ENCODE assay signal across 2 cellular contexts in genomic region chr12:52929538-52929937, GRCh38.
A peak's percentile ranks its signal among the peaks of the same experiment; 100 is the strongest.
TF ChIP-seq lines count a peak whose summit lies in the region.

No MANE protein-coding gene starts in this region.

TF ChIP-seq in A549, 52 proteins besides CTCF, POLR2A, EP300 and RAD21:
- TF ChIP-seq SREBF2 (IDR thresholded peaks at IDR 0.05) (no peak), FOXS1 (CRISPR knock-in tag; IDR thresholded peaks at IDR 0.05) (no peak), ESRRA (IDR thresholded peaks at IDR 0.05; ENCODE audit: borderline replicate concordance, low read length) (no peak), HOXB13 (CRISPR knock-in tag; IDR thresholded peaks at IDR 0.05; ENCODE audit: low read depth) (no peak), EHF (CRISPR knock-in tag; IDR thresholded peaks at IDR 0.05) (no peak), TFCP2L1 (CRISPR knock-in tag; IDR thresholded peaks at IDR 0.05) (no peak), CHD4 (IDR thresholded peaks at IDR 0.05; ENCODE audit: borderline replicate concordance) (no peak), FOSB (CRISPR knock-in tag; IDR thresholded peaks at IDR 0.05) (no peak), ELK1 (IDR thresholded peaks at IDR 0.05; ENCODE audit: low read depth, low read length) (no peak)
- TF ChIP-seq, protein P1, sequence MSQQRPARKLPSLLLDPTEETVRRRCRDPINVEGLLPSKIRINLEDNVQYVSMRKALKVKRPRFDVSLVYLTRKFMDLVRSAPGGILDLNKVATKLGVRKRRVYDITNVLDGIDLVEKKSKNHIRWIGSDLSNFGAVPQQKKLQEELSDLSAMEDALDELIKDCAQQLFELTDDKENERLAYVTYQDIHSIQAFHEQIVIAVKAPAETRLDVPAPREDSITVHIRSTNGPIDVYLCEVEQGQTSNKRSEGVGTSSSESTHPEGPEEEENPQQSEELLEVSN (IDR thresholded peaks at IDR 0.05; ENCODE audit: borderline replicate concordance, low read depth): no peak

TF ChIP-seq in K562, 482 proteins besides CTCF, POLR2A, EP300 and RAD21:
- peak; percentile 34; the same call in 1 of the 2 replicates for TF ChIP-seq TCF3 (CRISPR knock-in tag; IDR thresholded peaks at IDR 0.05)
- TF ChIP-seq NFIX (CRISPR knock-in tag; IDR thresholded peaks at IDR 0.05; ENCODE audit: low read depth): no peak
- peak; percentile 31; the same call in 1 of the 2 replicates for TF ChIP-seq MECOM (CRISPR knock-in tag; IDR thresholded peaks at IDR 0.05)
- TF ChIP-seq CBFA2T3 (IDR thresholded peaks at IDR 0.05): peak; percentile 59
- TF ChIP-seq HDAC6 (IDR thresholded peaks at IDR 0.05; ENCODE audit: low read depth, low read length): no peak
- TF ChIP-seq ZNF184 (CRISPR knock-in tag; IDR thresholded peaks at IDR 0.05): no peak
- no peak for TF ChIP-seq SRSF9 (IDR thresholded peaks at IDR 0.05; ENCODE audit: borderline replicate concordance, low read depth, low read length)
- peak; percentile 36 for TF ChIP-seq CBFA2T2 (conservative IDR thresholded peaks at IDR 0.05)
- no peak for TF ChIP-seq FOXM1 (IDR thresholded peaks at IDR 0.05; ENCODE audit: low read depth)
- TF ChIP-seq FOXM1 (CRISPR knock-in tag; IDR thresholded peaks at IDR 0.05; ENCODE audit: low read depth): no peak
